19 cellular contexts compared by ENCODE assay signal in genomic region chr4:37830640-37831039, GRCh38. TPM values are rescaled to one million over a fixed set of nuclear protein-coding genes. Genes with fewer than 3 reads are reported as not detected.
DNase-seq lines count a peak whose midpoint lies in the region; TF ChIP-seq lines count a peak whose summit lies in the region.
"Had no signal": no experiment of that assay in that cellular context is flagged by ENCODE, and none has a peak within 500 bp of the region (broad histone marks: within the 10 kb centered on the region; RNA-seq: fewer than 3 reads in every experiment).

No MANE protein-coding gene starts in this region.

- H3K36me3 Mint-ChIP-seq in neural progenitor cell, result peaks cover 16% of the 10 kb centered on the region

- no peaks in the 10 kb centered on the region for H3K9me2 ChIP-seq in Loucy (replicated peaks; ENCODE audit: low read depth, low read length)
- H3K9me2 ChIP-seq: SK-N-SH had no signal

- no peaks in the 10 kb centered on the region for H3K9me3 Mint-ChIP-seq in neural progenitor cell
- H3K9me3 Mint-ChIP-seq: CD4-positive, alpha-beta memory T cell had no signal

- peak; percentile 13 for DNase-seq in DMS 273 (lab: John Stamatoyannopoulos, UW; ENCODE audit: unreplicated experiment)
- DNase-seq in DMS 273 treated with DMSO at 0.1 percent for 48 hours (lab: John Stamatoyannopoulos, UW), result no peak
- peak; percentile 76 for DNase-seq in NCI-H2171 treated with DMSO at 0.1 percent for 48 hours (lab: John Stamatoyannopoulos, UW)
- DNase-seq in epithelial cell of prostate (ENCODE audit: low read depth, low spot score), result peak; percentile 94
- no peak for DNase-seq in cardiac septum (ENCODE audit: low spot score)
- DNase-seq in neural progenitor cell (ENCODE audit: low spot score), result no peak
- no peak for DNase-seq in NCI-H524 (lab: John Stamatoyannopoulos, UW)
- DNase-seq: BE2C; CD4-positive, alpha-beta memory T cell; DMS79 treated with DMSO at 0.1 percent for 48 hours; H7; NCI-H1694 treated with DMSO at 0.1 percent for 48 hours; NCI-H2227 treated with DMSO at 0.1 percent for 48 hours; SHP77; SK-N-SH; T-helper 1 cell had no signal

- H3K4me3 ChIP-seq in Loucy (ENCODE audit: low read length, poor library complexity, severe bottlenecking) (peak overlapping the region; percentile 23), neural progenitor cell (no peak overlapping the region)
- H3K4me3 ChIP-seq: K562 had no signal

- H3K27me3 ChIP-seq in Loucy (ENCODE audit: insufficient read depth, low read length, poor library complexity, severe bottlenecking), result no peaks in the 10 kb centered on the region
- H3K27me3 ChIP-seq in neural progenitor cell, result peaks cover 22% of the 10 kb centered on the region
- H3K27me3 ChIP-seq: BE2C had no signal

- H3K36me3 ChIP-seq in Loucy (ENCODE audit: insufficient read depth, low read length) (peaks cover 20% of the 10 kb centered on the region; the same call in 1 of the 2 replicates), neural progenitor cell (peaks cover 4% of the 10 kb centered on the region)

- H3K79me2 ChIP-seq in Loucy (ENCODE audit: insufficient read depth, low read length), result peaks cover 84% of the 10 kb centered on the region
- peaks cover 4% of the 10 kb centered on the region for H3K79me2 ChIP-seq in neural progenitor cell (ENCODE audit: low read depth)

- H3K9ac ChIP-seq in Loucy (ENCODE audit: low read depth, low read length, poor library complexity, severe bottlenecking), result peak overlapping the region; percentile 0
- H3K9ac ChIP-seq in neural progenitor cell, result no peak overlapping the region
- H3K9ac ChIP-seq: SK-N-SH had no signal

- no peaks in the 10 kb centered on the region for H3F3A ChIP-seq in Loucy (ENCODE audit: low read depth)
- H3F3A ChIP-seq in neural progenitor cell (ENCODE audit: low read depth), result peaks cover 16% of the 10 kb centered on the region

- H3K4me3 Mint-ChIP-seq in neural progenitor cell, result no peak overlapping the region

- H3K4me1 Mint-ChIP-seq in neural progenitor cell, result peaks cover 11% of the 10 kb centered on the region

- H2AFZ ChIP-seq in Loucy (ENCODE audit: low read length), result no peak overlapping the region
- no peak overlapping the region for H2AFZ ChIP-seq in neural progenitor cell (replicated peaks)

- intact Hi-C loops in cardiac septum (cut with DNase I), result no loop called here

- TF ChIP-seq CTCF in Loucy (conservative IDR thresholded peaks at IDR 0.05; ENCODE audit: low read length), result no peak
- no peak for TF ChIP-seq CTCF in neural progenitor cell (IDR thresholded peaks at IDR 0.05)

- H4K20me1 ChIP-seq in Loucy (ENCODE audit: insufficient read depth, low read length, poor library complexity, severe bottlenecking), result peaks cover 7% of the 10 kb centered on the region
- peaks cover 16% of the 10 kb centered on the region for H4K20me1 ChIP-seq in neural progenitor cell (ENCODE audit: low read depth)

- H3K9me3 ChIP-seq in Loucy (ENCODE audit: insufficient read depth, low read depth, low read length), result no peaks in the 10 kb centered on the region
- no peaks in the 10 kb centered on the region for H3K9me3 ChIP-seq in neural progenitor cell (ENCODE audit: low read depth)
- H3K9me3 ChIP-seq: BE2C, SK-N-SH had no signal

- peak overlapping the region; percentile 60 for H3K27ac ChIP-seq in epithelial cell of prostate
- H3K27ac ChIP-seq in neural progenitor cell, result no peak overlapping the region
- H3K27ac ChIP-seq: 22Rv1 had no signal

- H3K4me1 ChIP-seq in Loucy (ENCODE audit: insufficient read depth, low read length, poor library complexity, severe bottlenecking) (peaks cover 64% of the 10 kb centered on the region), neural progenitor cell (peaks cover 13% of the 10 kb centered on the region)
- H3K4me1 ChIP-seq: BE2C had no signal

- H3K4me2 ChIP-seq in Loucy (ENCODE audit: low read depth, low read length, poor library complexity, severe bottlenecking), result peak overlapping the region; percentile 46
- no peak overlapping the region for H3K4me2 ChIP-seq in neural progenitor cell
- H3K4me2 ChIP-seq: SK-N-SH had no signal

- no peaks in the 10 kb centered on the region for H3K27me3 Mint-ChIP-seq in neural progenitor cell (ENCODE audit: insufficient read depth, low read depth)
- H3K27me3 Mint-ChIP-seq: CD4-positive, alpha-beta memory T cell had no signal

- no peak overlapping the region for H3K27ac Mint-ChIP-seq in neural progenitor cell
- H3K27ac Mint-ChIP-seq: CD4-positive, alpha-beta memory T cell had no signal

RNA-seq across cellular contexts. Expression of gene PGM2, which starts 4.2 kb away (rescaled TPM):
- total RNA-seq in cardiac septum (9.5 TPM), neural progenitor cell (ENCODE audit: low replicate concordance) (16.3 and 20.1 TPM in 2 replicates)

Comparison
In these comparisons a context has a peak if more than half of its experiments do, and no peak if none do; other contexts are left out.
1. DNase-seq: peak in DMS 273 (single experiment), NCI-H2171 treated with DMSO at 0.1 percent for 48 hours (single experiment) and epithelial cell of prostate (single experiment); none in DMS 273 treated with DMSO at 0.1 percent for 48 hours (single experiment), cardiac septum (single experiment), neural progenitor cell (single experiment) and NCI-H524 (0 of 2).